In the genomic region with DNA sequence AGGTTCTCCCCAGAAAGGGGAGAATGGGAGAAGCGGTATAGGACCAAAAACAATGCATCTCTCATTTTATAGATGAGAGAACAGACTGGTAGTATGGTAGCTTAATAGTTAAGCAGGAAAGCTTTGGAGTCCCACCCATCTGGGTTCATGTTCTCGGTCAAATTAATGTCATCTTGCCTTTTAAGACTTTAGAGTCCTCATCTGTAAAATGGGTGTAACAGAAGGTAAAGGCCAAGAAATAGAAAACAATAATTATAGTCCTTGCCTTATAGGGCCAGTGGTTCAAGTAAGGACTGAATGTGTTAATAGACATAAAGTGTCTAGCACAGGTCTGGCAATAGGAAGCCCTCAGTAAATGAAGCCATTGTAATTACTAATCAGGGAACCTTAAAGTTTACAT, we compare ENCODE assay signal across 12 cellular contexts. TPM values are rescaled to one million over a fixed set of nuclear protein-coding genes. Genes with fewer than 3 reads are reported as not detected.
"Had no signal": no experiment of that assay in that cellular context is flagged by ENCODE, and none has a peak within 500 bp of the region (broad histone marks: within the 10 kb centered on the region; RNA-seq: fewer than 3 reads in every experiment).

No MANE protein-coding gene starts in this region.

- H3K4me2 ChIP-seq: GM23338 had no signal

- H3K4me1 ChIP-seq: HAP-1 had no signal

- H2AFZ ChIP-seq: GM23248, GM23338 had no signal

- H3K27ac ChIP-seq: GM23248 had no signal

- ATAC-seq: GM23338, HCT116 had no signal

- H3K9ac ChIP-seq: GM23248 had no signal

- H3K9me3 ChIP-seq: HAP-1 had no signal

- H3K4me3 ChIP-seq: GM23248, GM23338, HAP-1 had no signal

- FAIRE-seq: H1, H54 had no signal

- DNase-seq: GM23248, GOT3, H7, H9, HCEC 1CT, HFFc6 had no signal

- H3K36me3 ChIP-seq: HAP-1 had no signal

RNA-seq across cellular contexts. Expression of a gene that starts 51.4 kb away (rescaled TPM):
- total RNA-seq: GM23248, GM23338, H1, H4, H7, HFFc6 had no signal
- polyA plus RNA-seq: GM23248, GM23338 had no signal
